15 cellular contexts compared by ENCODE assay signal in genomic region chr17:1559743-1560581, GRCh38. TPM values are rescaled to one million over a fixed set of nuclear protein-coding genes. Genes with fewer than 3 reads are reported as not detected.
DNase-seq lines count a peak whose midpoint lies in the region; ATAC-seq and TF ChIP-seq lines count a peak whose summit lies in the region.
"Had no signal": no experiment of that assay in that cellular context is flagged by ENCODE, and none has a peak within 500 bp of the region (broad histone marks: within the 10 kb centered on the region; RNA-seq: fewer than 3 reads in every experiment).

No MANE protein-coding gene starts in this region.

- ATAC-seq in effector memory CD8-positive, alpha-beta T cell (replicated peaks), result no peak
- ATAC-seq in natural killer cell treated with Interleukin-12 subunit alpha and Interleukin-12 subunit beta and Interleukin-15 and Interleukin-18, amount 100 ng/mL, for 72 hours, result no peak
- ATAC-seq: A549; stimulated activated naive CD8-positive, alpha-beta T cell treated with anti-CD3 and anti-CD28 coated beads, Interleukin-15, amount 100 ng/mL, for 72 hours had no signal

- DNase-seq in activated naive CD4-positive, alpha-beta T cell treated with anti-CD3 and anti-CD28 coated beads, Interleukin-2, amount 10 ng/mL, durations not matched to agents 7 days and 5 days, result no peak
- no peak for DNase-seq in effector memory CD8-positive, alpha-beta T cell
- no peak for DNase-seq in natural killer cell treated with Interleukin-12 subunit alpha and Interleukin-12 subunit beta and Interleukin-15 and Interleukin-18, amount 100 ng/mL, for 72 hours (ENCODE audit: low spot score)
- DNase-seq in NCI-H2107 (lab: John Stamatoyannopoulos, UW), result no peak
- DNase-seq in stimulated activated CD4-positive, alpha-beta T cell treated with anti-CD3 and anti-CD28 coated beads, Interleukin-2, amount 100 ng/mL, for 48 hours, result no peak
- DNase-seq in HEK293T (ENCODE audit: extremely low spot score), result no peak
- DNase-seq in BE2C, result no peak
- DNase-seq: immature natural killer cell; NCI-H1417; NCI-H748 treated with DMSO at 0.1 percent for 48 hours; stimulated activated CD4-positive, alpha-beta T cell treated with anti-CD3 and anti-CD28 coated beads, Interleukin-2, amount 100 ng/mL, for 24 hours; stimulated activated naive CD8-positive, alpha-beta T cell treated with anti-CD3 and anti-CD28 coated beads, Interleukin-15, amount 100 ng/mL, for 72 hours had no signal

- POLR2A ChIA-PET in HEK293T (lab: Yijun Ruan, JAX), result interaction anchor here (1.2 kb wide), 1 partner anchor 11 kb away, joined by 5 read pairs; no protein-coding TSS in a partner anchor

- H3K36me3 ChIP-seq in BE2C, result no peaks in the 10 kb centered on the region

- peak overlapping the region; percentile 89 for H3K4me3 Mint-ChIP-seq in activated naive CD4-positive, alpha-beta T cell treated with anti-CD3 and anti-CD28 coated beads, Interleukin-2, amount 50 U/mL, for 24 hours
- no peak overlapping the region for H3K4me3 Mint-ChIP-seq in activated naive CD4-positive, alpha-beta T cell treated with anti-CD3 and anti-CD28 coated beads, Interleukin-2, amount 10 ng/mL, durations not matched to agents 7 days and 5 days
- no peak overlapping the region for H3K4me3 Mint-ChIP-seq in effector memory CD8-positive, alpha-beta T cell
- H3K4me3 Mint-ChIP-seq in natural killer cell treated with Interleukin-12 subunit alpha and Interleukin-12 subunit beta and Interleukin-15 and Interleukin-18, amount 100 ng/mL, for 72 hours, result peak overlapping the region; percentile 27

- peaks cover 2% of the 10 kb centered on the region; the same call in 1 of the 2 replicates for H3K4me1 ChIP-seq in BE2C

- no peak for TF ChIP-seq CTCF in BE2C (IDR thresholded peaks at IDR 0.05; ENCODE audit: low read depth, low read length)

- CTCF ChIA-PET in activated naive CD4-positive, alpha-beta T cell treated with anti-CD3 and anti-CD28 coated beads, Interleukin-2, amount 10 ng/mL, durations not matched to agents 7 days and 5 days (lab: Charles Lee), result interaction anchor here (0.9 to 1.1 kb wide), 3 partner anchors 34 to 195 kb away, joined by 3 read pairs; no protein-coding TSS in a partner anchor
- CTCF ChIA-PET in HEK293T (lab: Yijun Ruan, JAX), result interaction anchor here (0.9 kb wide), 1 partner anchor 70 kb away, joined by 4 read pairs; no protein-coding TSS in a partner anchor

- H3K27me3 ChIP-seq in BE2C, result no peaks in the 10 kb centered on the region
- H3K27me3 ChIP-seq: SJSA1 had no signal

- H3K9me3 ChIP-seq in BE2C, result no peaks in the 10 kb centered on the region
- H3K9me3 ChIP-seq: A549, SJSA1 had no signal

- H3K27ac Mint-ChIP-seq in activated naive CD4-positive, alpha-beta T cell treated with anti-CD3 and anti-CD28 coated beads, Interleukin-2, amount 50 U/mL, for 24 hours, result no peak overlapping the region
- H3K27ac Mint-ChIP-seq in activated naive CD4-positive, alpha-beta T cell treated with anti-CD3 and anti-CD28 coated beads, Interleukin-2, amount 10 ng/mL, durations not matched to agents 7 days and 5 days, result no peak overlapping the region
- peak overlapping the region; percentile 32 to 91 for H3K27ac Mint-ChIP-seq in effector memory CD8-positive, alpha-beta T cell
- no peak overlapping the region for H3K27ac Mint-ChIP-seq in natural killer cell treated with Interleukin-12 subunit alpha and Interleukin-12 subunit beta and Interleukin-15 and Interleukin-18, amount 100 ng/mL, for 72 hours
- H3K27ac Mint-ChIP-seq: stimulated activated naive CD8-positive, alpha-beta T cell treated with anti-CD3 and anti-CD28 coated beads, Interleukin-15, amount 100 ng/mL, for 72 hours had no signal

- H3K9me3 Mint-ChIP-seq in activated naive CD4-positive, alpha-beta T cell treated with anti-CD3 and anti-CD28 coated beads, Interleukin-2, amount 50 U/mL, for 24 hours, result no peaks in the 10 kb centered on the region
- no peaks in the 10 kb centered on the region for H3K9me3 Mint-ChIP-seq in activated naive CD4-positive, alpha-beta T cell treated with anti-CD3 and anti-CD28 coated beads, Interleukin-2, amount 10 ng/mL, durations not matched to agents 7 days and 5 days
- no peaks in the 10 kb centered on the region for H3K9me3 Mint-ChIP-seq in effector memory CD8-positive, alpha-beta T cell
- no peaks in the 10 kb centered on the region for H3K9me3 Mint-ChIP-seq in natural killer cell treated with Interleukin-12 subunit alpha and Interleukin-12 subunit beta and Interleukin-15 and Interleukin-18, amount 100 ng/mL, for 72 hours
- H3K9me3 Mint-ChIP-seq: immature natural killer cell; stimulated activated naive CD8-positive, alpha-beta T cell treated with anti-CD3 and anti-CD28 coated beads, Interleukin-15, amount 100 ng/mL, for 72 hours had no signal

- H3K4me3 ChIP-seq in BE2C (ENCODE audit: low read depth, low read length), result no peak overlapping the region
- H3K4me3 ChIP-seq: A549, SJSA1 had no signal

- H3K27me3 Mint-ChIP-seq in activated naive CD4-positive, alpha-beta T cell treated with anti-CD3 and anti-CD28 coated beads, Interleukin-2, amount 50 U/mL, for 24 hours, result no peaks in the 10 kb centered on the region
- peaks cover 15% of the 10 kb centered on the region for H3K27me3 Mint-ChIP-seq in activated naive CD4-positive, alpha-beta T cell treated with anti-CD3 and anti-CD28 coated beads, Interleukin-2, amount 10 ng/mL, durations not matched to agents 7 days and 5 days
- H3K27me3 Mint-ChIP-seq in effector memory CD8-positive, alpha-beta T cell, result no peaks in the 10 kb centered on the region
- no peaks in the 10 kb centered on the region for H3K27me3 Mint-ChIP-seq in natural killer cell treated with Interleukin-12 subunit alpha and Interleukin-12 subunit beta and Interleukin-15 and Interleukin-18, amount 100 ng/mL, for 72 hours

- H3K4me1 Mint-ChIP-seq in activated naive CD4-positive, alpha-beta T cell treated with anti-CD3 and anti-CD28 coated beads, Interleukin-2, amount 50 U/mL, for 24 hours, result peaks cover 44% of the 10 kb centered on the region
- peaks cover 45% of the 10 kb centered on the region for H3K4me1 Mint-ChIP-seq in activated naive CD4-positive, alpha-beta T cell treated with anti-CD3 and anti-CD28 coated beads, Interleukin-2, amount 10 ng/mL, durations not matched to agents 7 days and 5 days
- peaks cover 21 to 28% of the 10 kb centered on the region in 2 donors for H3K4me1 Mint-ChIP-seq in effector memory CD8-positive, alpha-beta T cell (ENCODE audit: low read depth in 2 of 2)
- H3K4me1 Mint-ChIP-seq in natural killer cell treated with Interleukin-12 subunit alpha and Interleukin-12 subunit beta and Interleukin-15 and Interleukin-18, amount 100 ng/mL, for 72 hours (ENCODE audit: low read depth in 2 of 2), result peaks cover 28 to 29% of the 10 kb centered on the region in 2 donors

- H3K36me3 Mint-ChIP-seq in activated naive CD4-positive, alpha-beta T cell treated with anti-CD3 and anti-CD28 coated beads, Interleukin-2, amount 50 U/mL, for 24 hours, result no peaks in the 10 kb centered on the region
- peaks cover 6% of the 10 kb centered on the region for H3K36me3 Mint-ChIP-seq in activated naive CD4-positive, alpha-beta T cell treated with anti-CD3 and anti-CD28 coated beads, Interleukin-2, amount 10 ng/mL, durations not matched to agents 7 days and 5 days
- peaks cover 7% of the 10 kb centered on the region for H3K36me3 Mint-ChIP-seq in effector memory CD8-positive, alpha-beta T cell (ENCODE audit: insufficient read depth)
- H3K36me3 Mint-ChIP-seq in natural killer cell treated with Interleukin-12 subunit alpha and Interleukin-12 subunit beta and Interleukin-15 and Interleukin-18, amount 100 ng/mL, for 72 hours, result no peaks in the 10 kb centered on the region

TF ChIP-seq in HEK293T, 16 proteins besides CTCF, POLR2A, EP300 and RAD21:
- TF ChIP-seq L3MBTL2 (conservative IDR thresholded peaks at IDR 0.05) (no peak), FOXA1 (IDR thresholded peaks at IDR 0.05) (no peak), HDGF (IDR thresholded peaks at IDR 0.05; ENCODE audit: borderline replicate concordance) (no peak), CTBP1 (IDR thresholded peaks at IDR 0.05; ENCODE audit: borderline replicate concordance) (no peak), SUZ12 (IDR thresholded peaks at IDR 0.05) (no peak), LEF1 (IDR thresholded peaks at IDR 0.05; ENCODE audit: borderline replicate concordance) (no peak), FOXK2 (IDR thresholded peaks at IDR 0.05) (no peak), ZNF384 (IDR thresholded peaks at IDR 0.05) (no peak), ELF4 (IDR thresholded peaks at IDR 0.05) (no peak)
TF ChIP-seq in HEK293T: peak in this region for 0.

RNA-seq across cellular contexts. Expression of gene PITPNA, which starts 2.6 kb away (rescaled TPM):
- total RNA-seq in natural killer cell treated with Interleukin-12 subunit alpha and Interleukin-12 subunit beta and Interleukin-15 and Interleukin-18, amount 100 ng/mL, for 72 hours, result 10 to 100 TPM; 68.4 to 78.4 TPM
- 19.3 TPM for polyA plus RNA-seq in BE2C (2012; ENCODE audit: insufficient read depth, insufficient read length, low read depth)

RNA-seq across cellular contexts. Expression of gene INPP5K, which starts 43.5 kb away (rescaled TPM):
- 10 to 100 TPM; 34.9 to 43.8 TPM for total RNA-seq in natural killer cell treated with Interleukin-12 subunit alpha and Interleukin-12 subunit beta and Interleukin-15 and Interleukin-18, amount 100 ng/mL, for 72 hours
- polyA plus RNA-seq in BE2C (2012; ENCODE audit: insufficient read depth, insufficient read length, low read depth), result 89.6 TPM

Comparison
In these comparisons a context has a peak if more than half of its experiments do, and no peak if none do; other contexts are left out.
1. H3K4me3 Mint-ChIP-seq: peak in activated naive CD4-positive, alpha-beta T cell treated with anti-CD3 and anti-CD28 coated beads, Interleukin-2, amount 50 U/mL, for 24 hours (single experiment) and natural killer cell treated with Interleukin-12 subunit alpha and Interleukin-12 subunit beta and Interleukin-15 and Interleukin-18, amount 100 ng/mL, for 72 hours (single experiment); none in activated naive CD4-positive, alpha-beta T cell treated with anti-CD3 and anti-CD28 coated beads, Interleukin-2, amount 10 ng/mL, durations not matched to agents 7 days and 5 days (single experiment) and effector memory CD8-positive, alpha-beta T cell (0 of 2).
2. H3K27ac Mint-ChIP-seq: peak in effector memory CD8-positive, alpha-beta T cell (2 of 2); none in activated naive CD4-positive, alpha-beta T cell treated with anti-CD3 and anti-CD28 coated beads, Interleukin-2, amount 50 U/mL, for 24 hours (single experiment), activated naive CD4-positive, alpha-beta T cell treated with anti-CD3 and anti-CD28 coated beads, Interleukin-2, amount 10 ng/mL, durations not matched to agents 7 days and 5 days (single experiment) and natural killer cell treated with Interleukin-12 subunit alpha and Interleukin-12 subunit beta and Interleukin-15 and Interleukin-18, amount 100 ng/mL, for 72 hours (0 of 2).